Comparison of ENCODE assay signal across 1 cellular context in genomic region chr12:46318037-46318436, GRCh38.
TF ChIP-seq lines count a peak whose summit lies in the region.

No MANE protein-coding gene starts in this region.

TF ChIP-seq in WTC11, 78 proteins besides CTCF, POLR2A, EP300 and RAD21 (continued from another document):
- TF ChIP-seq PRDM15 (CRISPR knock-in tag; IDR thresholded peaks at IDR 0.05) = no peak
- TF ChIP-seq ZNF396 (CRISPR knock-in tag; IDR thresholded peaks at IDR 0.05; ENCODE audit: borderline replicate concordance) = no peak
- no peak for TF ChIP-seq GABPB1 (CRISPR knock-in tag; IDR thresholded peaks at IDR 0.05)
- no peak for TF ChIP-seq ETV6 (CRISPR knock-in tag; IDR thresholded peaks at IDR 0.05)
- no peak for TF ChIP-seq MXD4 (CRISPR knock-in tag; IDR thresholded peaks at IDR 0.05; ENCODE audit: borderline replicate concordance)
- no peak for TF ChIP-seq MAX (CRISPR knock-in tag; IDR thresholded peaks at IDR 0.05)
TF ChIP-seq in WTC11: peak in this region for 0.
